ENCODE assay signal across 16 cellular contexts in the genomic region with DNA sequence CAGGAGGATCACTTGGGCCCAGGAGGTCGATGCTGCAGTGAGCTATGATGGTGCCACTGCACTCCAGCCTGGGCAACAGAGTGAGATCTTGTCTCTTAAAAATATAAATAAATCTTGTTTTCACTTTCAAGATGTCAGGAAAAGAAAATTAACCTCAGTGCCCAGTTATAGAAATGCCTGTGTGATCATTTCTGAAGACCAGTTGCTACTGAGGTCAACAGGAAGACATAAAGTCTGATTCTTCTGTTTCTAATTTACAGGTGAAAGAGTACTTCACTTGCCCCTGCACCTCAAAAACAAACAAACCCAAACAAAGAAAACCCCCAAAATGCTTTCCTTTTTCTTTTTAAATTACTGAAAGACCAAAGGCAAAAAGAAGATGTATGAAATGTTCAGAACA.
A peak's percentile ranks its signal among the peaks of the same experiment; 100 is the strongest.
DNase-seq lines count a peak whose midpoint lies in the region; ATAC-seq and TF ChIP-seq lines count a peak whose summit lies in the region.
"Had no signal": no experiment of that assay in that cellular context is flagged by ENCODE, and none has a peak within 500 bp of the region (broad histone marks: within the 10 kb centered on the region; RNA-seq: fewer than 3 reads in every experiment).

No MANE protein-coding gene starts in this region.

- POLR2A ChIA-PET in activated CD4-positive, alpha-beta memory T cell treated with anti-CD3 and anti-CD28 coated beads for 36 hours (lab: Charles Lee) = no interaction called here

- H3K27ac Mint-ChIP-seq in activated CD4-positive, alpha-beta memory T cell treated with anti-CD3 and anti-CD28 coated beads for 36 hours = no peak overlapping the region
- no peak overlapping the region for H3K27ac Mint-ChIP-seq in natural killer cell
- H3K27ac Mint-ChIP-seq: CD8-positive, alpha-beta T cell; IgD-negative memory B cell had no signal

- H3K36me3 Mint-ChIP-seq in activated CD4-positive, alpha-beta memory T cell treated with anti-CD3 and anti-CD28 coated beads for 36 hours = no peaks in the 10 kb centered on the region
- H3K36me3 Mint-ChIP-seq in natural killer cell = peaks cover 6% of the 10 kb centered on the region
- H3K36me3 Mint-ChIP-seq: CD8-positive, alpha-beta T cell; IgD-negative memory B cell had no signal

- peak; percentile 40 for ATAC-seq in GM18907 (IDR thresholded peaks at IDR 0.05; ENCODE audit: unreplicated experiment)
- peak; percentile 61 for ATAC-seq in GM21447 (IDR thresholded peaks at IDR 0.05; ENCODE audit: unreplicated experiment)
- ATAC-seq in HG03108 (IDR thresholded peaks at IDR 0.05; ENCODE audit: unreplicated experiment) = peak; percentile 68
- ATAC-seq in GM18520 (IDR thresholded peaks at IDR 0.05; ENCODE audit: unreplicated experiment) = no peak
- ATAC-seq in natural killer cell = no peak
- ATAC-seq: A549; CD8-positive, alpha-beta T cell had no signal

- H3K9me3 Mint-ChIP-seq in activated CD4-positive, alpha-beta memory T cell treated with anti-CD3 and anti-CD28 coated beads for 36 hours = no peaks in the 10 kb centered on the region
- peaks cover 0 to 7% of the 10 kb centered on the region in 2 donors for H3K9me3 Mint-ChIP-seq in natural killer cell
- H3K9me3 Mint-ChIP-seq: CD8-positive, alpha-beta T cell had no signal

- DNase-seq in activated CD4-positive, alpha-beta memory T cell treated with anti-CD3 and anti-CD28 coated beads for 36 hours = no peak
- no peak for DNase-seq in ecto neural progenitor cell (ENCODE audit: low spot score)
- no peak for DNase-seq in natural killer cell
- DNase-seq: BE2C; CD8-positive, alpha-beta T cell; COR-L47; DMS153; DMS79 treated with DMSO at 0.1 percent for 48 hours; EL; KG1 had no signal

- no peaks in the 10 kb centered on the region for H3K4me1 Mint-ChIP-seq in activated CD4-positive, alpha-beta memory T cell treated with anti-CD3 and anti-CD28 coated beads for 36 hours (ENCODE audit: low read depth)
- H3K4me1 Mint-ChIP-seq in natural killer cell = no peaks in the 10 kb centered on the region
- H3K4me1 Mint-ChIP-seq: IgD-negative memory B cell had no signal

- no peak for TF ChIP-seq CTCF in natural killer cell (IDR thresholded peaks at IDR 0.05)

- intact Hi-C loops in activated CD4-positive, alpha-beta memory T cell treated with anti-CD3 and anti-CD28 coated beads for 36 hours (cut with micrococcal nuclease) = no loop called here
- intact Hi-C loops in natural killer cell (cut with micrococcal nuclease) = no loop called here

- H3K27me3 Mint-ChIP-seq in activated CD4-positive, alpha-beta memory T cell treated with anti-CD3 and anti-CD28 coated beads for 36 hours = no peaks in the 10 kb centered on the region
- H3K27me3 Mint-ChIP-seq in natural killer cell (ENCODE audit: low read depth in 2 of 2) = no peaks in the 10 kb centered on the region
- H3K27me3 Mint-ChIP-seq: IgD-negative memory B cell had no signal

- CTCF ChIA-PET in activated CD4-positive, alpha-beta memory T cell treated with anti-CD3 and anti-CD28 coated beads for 36 hours (lab: Charles Lee) = no interaction called here

- H3K4me3 Mint-ChIP-seq in activated CD4-positive, alpha-beta memory T cell treated with anti-CD3 and anti-CD28 coated beads for 36 hours = no peak overlapping the region
- no peak overlapping the region for H3K4me3 Mint-ChIP-seq in natural killer cell
- H3K4me3 Mint-ChIP-seq: CD8-positive, alpha-beta T cell; IgD-negative memory B cell had no signal

Comparison
In these comparisons a context has a peak if more than half of its experiments do, and no peak if none do; other contexts are left out.
1. ATAC-seq: peak in GM18907 (single experiment), GM21447 (single experiment) and HG03108 (single experiment); none in GM18520 (single experiment) and natural killer cell (0 of 3).